Comparison of ENCODE assay signal across 8 cellular contexts in the genomic region with DNA sequence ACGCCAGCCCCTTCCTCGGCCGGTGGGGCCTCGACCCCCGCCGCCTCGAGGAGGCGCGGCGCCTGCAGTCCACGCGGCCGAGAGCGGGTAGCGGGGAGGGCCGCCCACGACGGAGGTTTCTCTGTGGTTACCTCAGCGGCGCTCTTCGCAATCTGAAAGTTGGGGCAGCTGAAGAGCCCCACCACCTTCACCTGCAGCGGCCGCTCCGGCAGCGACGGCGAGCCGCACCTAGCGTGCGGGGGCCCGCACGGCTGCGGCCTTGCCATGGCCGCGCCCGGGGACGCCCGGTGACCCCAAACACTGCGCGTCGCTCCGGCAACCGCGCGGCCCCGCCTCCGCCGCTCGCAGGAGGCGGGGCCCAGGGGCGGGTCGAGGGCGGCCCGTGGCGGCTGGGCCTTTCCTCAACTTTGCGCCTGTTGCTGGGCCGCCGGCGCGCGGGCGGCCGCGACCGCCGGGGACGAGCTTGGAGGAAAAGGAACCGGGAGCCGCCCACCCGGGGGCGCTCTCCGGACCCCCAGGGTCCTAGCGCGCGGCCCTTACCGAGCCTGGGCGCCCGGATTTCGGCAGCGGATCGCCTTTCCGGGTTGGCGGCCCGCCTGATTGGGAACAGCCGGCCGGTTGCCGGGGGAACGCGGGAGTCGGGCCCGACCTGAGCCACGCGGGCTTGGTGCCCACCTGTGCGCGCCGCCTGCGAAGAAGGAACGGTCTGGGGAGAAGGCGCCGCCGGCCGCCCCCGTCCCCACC.
A peak's percentile ranks its signal among the peaks of the same experiment; 100 is the strongest.
DNase-seq lines count a peak whose midpoint lies in the region; ATAC-seq and TF ChIP-seq lines count a peak whose summit lies in the region.

A gene (minus strand): TSS at position 304 of the 744 bp plus-strand sequence. CDS start 38 bp downstream, at position 266.
A gene with protein sequence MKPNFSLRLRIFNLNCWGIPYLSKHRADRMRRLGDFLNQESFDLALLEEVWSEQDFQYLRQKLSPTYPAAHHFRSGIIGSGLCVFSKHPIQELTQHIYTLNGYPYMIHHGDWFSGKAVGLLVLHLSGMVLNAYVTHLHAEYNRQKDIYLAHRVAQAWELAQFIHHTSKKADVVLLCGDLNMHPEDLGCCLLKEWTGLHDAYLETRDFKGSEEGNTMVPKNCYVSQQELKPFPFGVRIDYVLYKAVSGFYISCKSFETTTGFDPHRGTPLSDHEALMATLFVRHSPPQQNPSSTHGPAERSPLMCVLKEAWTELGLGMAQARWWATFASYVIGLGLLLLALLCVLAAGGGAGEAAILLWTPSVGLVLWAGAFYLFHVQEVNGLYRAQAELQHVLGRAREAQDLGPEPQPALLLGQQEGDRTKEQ (plus strand): TSS at position 400 of the 744 bp plus-strand sequence. CDS start 398 bp downstream, outside the sequence.

- H3K4me1 ChIP-seq in iPS-20b (ENCODE audit: insufficient read depth, low read length), result peaks cover 7% of the 10 kb centered on the region

- ATAC-seq in HG02884 (IDR thresholded peaks at IDR 0.05; ENCODE audit: unreplicated experiment), result peak; percentile 92

- TF ChIP-seq CTCF in brain microvascular endothelial cell (IDR thresholded peaks at IDR 0.05; ENCODE audit: low read depth, low read length, missing control alignments), result peak; percentile 31

- H3K4me3 ChIP-seq in brain microvascular endothelial cell (ENCODE audit: low read depth, low read length), result peak within 1 kb of the TSS; percentile 80
- H3K4me3 ChIP-seq in iPS-20b (ENCODE audit: low read length), result peak within 1 kb of the TSS; percentile 90
- H3K4me3 ChIP-seq in skin epidermis, result peak within 1 kb of the TSS; percentile 55 to 98 (median 75)

- DNase-seq in NK-92 treated with Interleukin-12 subunit alpha and Interleukin-12 subunit beta, amount 100 ng/mL, for 24 hours (lab: John Stamatoyannopoulos, UW), result peak; percentile 49
- no peak for DNase-seq in NK-92 (lab: John Stamatoyannopoulos, UW; ENCODE audit: unreplicated experiment)
- peak; percentile 49 for DNase-seq in NCI-H1694 treated with DMSO at 0.1 percent for 48 hours (lab: John Stamatoyannopoulos, UW)
- DNase-seq in UCSD-AML1 (lab: John Stamatoyannopoulos, UW; ENCODE audit: unreplicated experiment), result peak; percentile 93
- peak; percentile 81 for DNase-seq in brain microvascular endothelial cell

- H3K36me3 ChIP-seq in brain microvascular endothelial cell (replicated peaks) (peaks cover 23% of the 10 kb centered on the region), iPS-20b (ENCODE audit: insufficient read depth, low read depth, low read length) (peaks cover 35% of the 10 kb centered on the region)

- in situ Hi-C loops in brain microvascular endothelial cell (cut with HindIII; ENCODE audit: low pct_ligation_motif_present, low sequenced_read_pairs), result no loop called here

- H3K27ac ChIP-seq in brain microvascular endothelial cell (peak within 1 kb of the TSS; percentile 83), iPS-20b (ENCODE audit: low read length) (no peak within 1 kb of the TSS), skin epidermis (peak within 1 kb of the TSS; percentile 51 to 96 (median 92))

- peak within 1 kb of the TSS; percentile 86 for H3K9ac ChIP-seq in iPS-20b (ENCODE audit: low read depth, low read length)

- H3K9me3 ChIP-seq in iPS-20b (ENCODE audit: insufficient read depth, low read depth, low read length), result no peaks in the 10 kb centered on the region

- H3K27me3 ChIP-seq in brain microvascular endothelial cell (replicated peaks) (no peaks in the 10 kb centered on the region), iPS-20b (ENCODE audit: insufficient read depth, low read length) (peaks cover 12% of the 10 kb centered on the region)
